In the genomic region with DNA sequence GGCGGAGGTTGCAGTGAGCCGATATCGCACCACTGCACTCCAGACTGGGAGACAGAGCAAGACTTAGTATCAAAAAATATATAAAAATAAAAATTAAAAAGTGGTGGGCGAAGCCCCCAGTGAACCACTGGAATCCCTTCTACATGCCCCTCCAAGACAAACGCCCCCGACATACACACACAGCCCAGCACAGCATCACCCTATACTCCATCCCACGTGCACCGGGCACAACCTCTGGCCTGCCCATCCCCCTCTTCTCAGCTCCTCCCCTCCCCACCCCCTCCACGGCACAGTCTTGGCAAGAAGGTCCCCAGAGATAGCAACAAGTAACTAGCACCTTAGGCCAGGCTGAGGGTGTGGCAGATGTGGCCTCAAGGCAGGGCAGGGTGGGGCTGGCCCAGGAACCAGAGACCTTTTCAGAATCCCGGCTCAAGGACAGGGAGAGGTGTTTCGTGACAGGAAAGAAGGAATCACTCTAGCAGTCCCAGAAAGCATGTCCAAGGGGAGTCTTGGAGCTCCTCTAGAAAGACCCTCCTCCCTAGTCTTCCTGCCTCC, we compare ENCODE assay signal across 1 cellular context.
TF ChIP-seq lines count a peak whose summit lies in the region.

No MANE protein-coding gene starts in this region.

TF ChIP-seq in GM23338, 12 proteins besides CTCF, POLR2A, EP300 and RAD21 (continued from another document):
- TF ChIP-seq, protein P1, sequence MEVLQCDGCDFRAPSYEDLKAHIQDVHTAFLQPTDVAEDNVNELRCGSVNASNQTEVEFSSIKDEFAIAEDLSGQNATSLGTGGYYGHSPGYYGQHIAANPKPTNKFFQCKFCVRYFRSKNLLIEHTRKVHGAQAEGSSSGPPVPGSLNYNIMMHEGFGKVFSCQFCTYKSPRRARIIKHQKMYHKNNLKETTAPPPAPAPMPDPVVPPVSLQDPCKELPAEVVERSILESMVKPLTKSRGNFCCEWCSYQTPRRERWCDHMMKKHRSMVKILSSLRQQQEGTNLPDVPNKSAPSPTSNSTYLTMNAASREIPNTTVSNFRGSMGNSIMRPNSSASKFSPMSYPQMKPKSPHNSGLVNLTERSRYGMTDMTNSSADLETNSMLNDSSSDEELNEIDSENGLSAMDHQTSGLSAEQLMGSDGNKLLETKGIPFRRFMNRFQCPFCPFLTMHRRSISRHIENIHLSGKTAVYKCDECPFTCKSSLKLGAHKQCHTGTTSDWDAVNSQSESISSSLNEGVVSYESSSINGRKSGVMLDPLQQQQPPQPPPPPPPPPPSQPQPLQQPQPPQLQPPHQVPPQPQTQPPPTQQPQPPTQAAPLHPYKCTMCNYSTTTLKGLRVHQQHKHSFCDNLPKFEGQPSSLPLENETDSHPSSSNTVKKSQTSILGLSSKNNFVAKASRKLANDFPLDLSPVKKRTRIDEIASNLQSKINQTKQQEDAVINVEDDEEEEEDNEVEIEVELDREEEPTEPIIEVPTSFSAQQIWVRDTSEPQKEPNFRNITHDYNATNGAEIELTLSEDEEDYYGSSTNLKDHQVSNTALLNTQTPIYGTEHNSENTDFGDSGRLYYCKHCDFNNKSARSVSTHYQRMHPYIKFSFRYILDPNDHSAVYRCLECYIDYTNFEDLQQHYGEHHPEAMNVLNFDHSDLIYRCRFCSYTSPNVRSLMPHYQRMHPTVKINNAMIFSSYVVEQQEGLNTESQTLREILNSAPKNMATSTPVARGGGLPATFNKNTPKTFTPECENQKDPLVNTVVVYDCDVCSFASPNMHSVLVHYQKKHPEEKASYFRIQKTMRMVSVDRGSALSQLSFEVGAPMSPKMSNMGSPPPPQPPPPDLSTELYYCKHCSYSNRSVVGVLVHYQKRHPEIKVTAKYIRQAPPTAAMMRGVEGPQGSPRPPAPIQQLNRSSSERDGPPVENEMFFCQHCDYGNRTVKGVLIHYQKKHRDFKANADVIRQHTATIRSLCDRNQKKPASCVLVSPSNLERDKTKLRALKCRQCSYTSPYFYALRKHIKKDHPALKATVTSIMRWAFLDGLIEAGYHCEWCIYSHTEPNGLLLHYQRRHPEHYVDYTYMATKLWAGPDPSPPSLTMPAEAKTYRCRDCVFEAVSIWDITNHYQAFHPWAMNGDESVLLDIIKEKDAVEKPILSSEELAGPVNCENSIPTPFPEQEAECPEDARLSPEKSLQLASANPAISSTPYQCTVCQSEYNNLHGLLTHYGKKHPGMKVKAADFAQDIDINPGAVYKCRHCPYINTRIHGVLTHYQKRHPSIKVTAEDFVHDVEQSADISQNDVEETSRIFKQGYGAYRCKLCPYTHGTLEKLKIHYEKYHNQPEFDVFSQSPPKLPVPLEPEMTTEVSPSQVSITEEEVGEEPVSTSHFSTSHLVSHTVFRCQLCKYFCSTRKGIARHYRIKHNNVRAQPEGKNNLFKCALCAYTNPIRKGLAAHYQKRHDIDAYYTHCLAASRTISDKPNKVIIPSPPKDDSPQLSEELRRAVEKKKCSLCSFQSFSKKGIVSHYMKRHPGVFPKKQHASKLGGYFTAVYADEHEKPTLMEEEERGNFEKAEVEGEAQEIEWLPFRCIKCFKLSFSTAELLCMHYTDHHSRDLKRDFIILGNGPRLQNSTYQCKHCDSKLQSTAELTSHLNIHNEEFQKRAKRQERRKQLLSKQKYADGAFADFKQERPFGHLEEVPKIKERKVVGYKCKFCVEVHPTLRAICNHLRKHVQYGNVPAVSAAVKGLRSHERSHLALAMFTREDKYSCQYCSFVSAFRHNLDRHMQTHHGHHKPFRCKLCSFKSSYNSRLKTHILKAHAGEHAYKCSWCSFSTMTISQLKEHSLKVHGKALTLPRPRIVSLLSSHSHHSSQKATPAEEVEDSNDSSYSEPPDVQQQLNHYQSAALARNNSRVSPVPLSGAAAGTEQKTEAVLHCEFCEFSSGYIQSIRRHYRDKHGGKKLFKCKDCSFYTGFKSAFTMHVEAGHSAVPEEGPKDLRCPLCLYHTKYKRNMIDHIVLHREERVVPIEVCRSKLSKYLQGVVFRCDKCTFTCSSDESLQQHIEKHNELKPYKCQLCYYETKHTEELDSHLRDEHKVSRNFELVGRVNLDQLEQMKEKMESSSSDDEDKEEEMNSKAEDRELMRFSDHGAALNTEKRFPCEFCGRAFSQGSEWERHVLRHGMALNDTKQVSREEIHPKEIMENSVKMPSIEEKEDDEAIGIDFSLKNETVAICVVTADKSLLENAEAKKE (CRISPR knock-in tag; IDR thresholded peaks at IDR 0.05): no peak
- TF ChIP-seq, protein P2, sequence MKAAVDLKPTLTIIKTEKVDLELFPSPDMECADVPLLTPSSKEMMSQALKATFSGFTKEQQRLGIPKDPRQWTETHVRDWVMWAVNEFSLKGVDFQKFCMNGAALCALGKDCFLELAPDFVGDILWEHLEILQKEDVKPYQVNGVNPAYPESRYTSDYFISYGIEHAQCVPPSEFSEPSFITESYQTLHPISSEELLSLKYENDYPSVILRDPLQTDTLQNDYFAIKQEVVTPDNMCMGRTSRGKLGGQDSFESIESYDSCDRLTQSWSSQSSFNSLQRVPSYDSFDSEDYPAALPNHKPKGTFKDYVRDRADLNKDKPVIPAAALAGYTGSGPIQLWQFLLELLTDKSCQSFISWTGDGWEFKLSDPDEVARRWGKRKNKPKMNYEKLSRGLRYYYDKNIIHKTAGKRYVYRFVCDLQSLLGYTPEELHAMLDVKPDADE (IDR thresholded peaks at IDR 0.05): no peak
- TF ChIP-seq POLR2AphosphoS5 (IDR thresholded peaks at IDR 0.05; ENCODE audit: low read depth) (no peak), ZNF331 (CRISPR knock-in tag; IDR thresholded peaks at IDR 0.05; ENCODE audit: low read depth) (no peak), JUNB (IDR thresholded peaks at IDR 0.05; ENCODE audit: unreplicated experiment) (no peak), NANOG (IDR thresholded peaks at IDR 0.05; ENCODE audit: borderline replicate concordance) (no peak), EZH2 (IDR thresholded peaks at IDR 0.05; ENCODE audit: low read depth, unreplicated experiment) (no peak)
TF ChIP-seq in GM23338: peak in this region for 0.
